1 cellular context compared by ENCODE assay signal in the genomic region with DNA sequence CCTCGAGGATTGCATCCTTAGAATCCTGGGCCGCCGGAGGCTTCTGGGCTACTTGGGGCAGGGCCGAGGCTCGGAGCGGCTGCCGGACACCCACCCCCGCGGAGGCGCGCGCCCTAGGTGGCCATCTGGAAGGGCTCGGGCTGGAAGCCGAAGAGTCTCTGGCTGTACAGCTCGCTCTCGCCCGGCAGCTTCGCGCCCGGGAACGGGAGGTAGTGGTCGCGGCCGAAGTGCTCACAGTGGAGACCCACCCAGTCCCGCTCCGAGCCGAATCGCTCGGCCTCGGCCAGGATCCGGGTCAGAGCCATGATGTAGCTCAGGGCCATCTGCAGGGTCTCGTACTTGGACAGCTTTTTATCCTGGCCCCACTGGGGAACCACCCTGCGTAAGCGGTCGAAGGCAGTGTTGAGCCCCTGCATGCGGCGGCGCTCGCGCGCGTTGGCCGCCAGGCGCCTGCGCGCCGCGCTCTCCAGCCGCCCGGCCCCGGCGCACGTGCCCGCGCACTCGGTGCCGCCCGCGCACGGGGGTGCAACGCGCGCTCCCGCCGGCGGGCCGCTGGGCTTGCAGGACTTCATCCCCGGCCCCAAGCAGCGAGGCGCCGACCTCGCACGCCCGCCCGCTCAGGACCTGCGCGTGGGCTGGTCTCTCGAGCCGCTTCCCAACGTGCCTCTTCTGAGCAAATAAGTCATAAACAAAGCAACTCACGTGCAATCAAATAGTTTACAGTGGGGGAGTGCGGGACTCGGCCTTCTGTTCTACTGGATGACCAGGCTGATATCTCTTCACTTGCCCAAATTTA.
A peak's percentile ranks its signal among the peaks of the same experiment; 100 is the strongest.
TF ChIP-seq lines count a peak whose summit lies in the region.

No MANE protein-coding gene starts in this region.

TF ChIP-seq in K562, 482 proteins besides CTCF, POLR2A, EP300 and RAD21 (continued from another document and continues in another):
- TF ChIP-seq, protein P1, sequence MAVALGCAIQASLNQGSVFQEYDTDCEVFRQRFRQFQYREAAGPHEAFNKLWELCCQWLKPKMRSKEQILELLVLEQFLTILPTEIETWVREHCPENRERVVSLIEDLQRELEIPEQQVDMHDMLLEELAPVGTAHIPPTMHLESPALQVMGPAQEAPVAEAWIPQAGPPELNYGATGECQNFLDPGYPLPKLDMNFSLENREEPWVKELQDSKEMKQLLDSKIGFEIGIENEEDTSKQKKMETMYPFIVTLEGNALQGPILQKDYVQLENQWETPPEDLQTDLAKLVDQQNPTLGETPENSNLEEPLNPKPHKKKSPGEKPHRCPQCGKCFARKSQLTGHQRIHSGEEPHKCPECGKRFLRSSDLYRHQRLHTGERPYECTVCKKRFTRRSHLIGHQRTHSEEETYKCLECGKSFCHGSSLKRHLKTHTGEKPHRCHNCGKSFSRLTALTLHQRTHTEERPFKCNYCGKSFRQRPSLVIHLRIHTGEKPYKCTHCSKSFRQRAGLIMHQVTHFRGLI (CRISPR knock-in tag; IDR thresholded peaks at IDR 0.05), result no peak
- TF ChIP-seq SIN3B (IDR thresholded peaks at IDR 0.05; ENCODE audit: low read depth) (no peak), RBFOX2 (IDR thresholded peaks at IDR 0.05; ENCODE audit: low read depth, low read length) (peak; percentile 54), ZNF445 (CRISPR knock-in tag; IDR thresholded peaks at IDR 0.05; ENCODE audit: low read depth) (no peak), SOX6 (IDR thresholded peaks at IDR 0.05) (peak; percentile 31; the same call in 1 of the 2 replicates), NONO (IDR thresholded peaks at IDR 0.05; ENCODE audit: low read depth in 2 of 2, low read length in 1 of 2) (peak in 1 of 2 experiments; percentile 13; a peak in 1 of 4 replicates), TGIF2 (CRISPR knock-in tag; IDR thresholded peaks at IDR 0.05) (no peak), ETV6 (IDR thresholded peaks at IDR 0.05; ENCODE audit: borderline replicate concordance in 1 of 2, low read depth in 2 of 2, low read length in 1 of 2) (no peak), ETV6 (CRISPR knock-in tag; IDR thresholded peaks at IDR 0.05; ENCODE audit: borderline replicate concordance) (peak; percentile 21; the same call in 1 of the 2 replicates), ZBTB7A (IDR thresholded peaks at IDR 0.05; ENCODE audit: borderline replicate concordance, control insufficient read depth, low read depth, low read length) (peak; percentile 55; the same call in 1 of the 2 replicates), ZNF274 (IDR thresholded peaks at IDR 0.05; ENCODE audit: borderline replicate concordance, low read depth, low read length) (no peak), RBM15 (IDR thresholded peaks at IDR 0.05; ENCODE audit: insufficient read depth, low read length) (no peak), ZNF23 (CRISPR knock-in tag; IDR thresholded peaks at IDR 0.05) (no peak), ZNF212 (CRISPR knock-in tag; IDR thresholded peaks at IDR 0.05) (no peak), MCM3 (IDR thresholded peaks at IDR 0.05) (no peak), SNRNP70 (optimal IDR thresholded peaks at IDR 0.05; ENCODE audit: low read depth, low read length) (no peak), ZNF668 (CRISPR knock-in tag; IDR thresholded peaks at IDR 0.05) (no peak), L3MBTL2 (IDR thresholded peaks at IDR 0.05) (peak; percentile 97), PHF20 (IDR thresholded peaks at IDR 0.05; ENCODE audit: partially characterized antibody) (no peak), SAFB2 (IDR thresholded peaks at IDR 0.05; ENCODE audit: borderline replicate concordance, low read depth, low read length, severe bottlenecking) (no peak), GTF2A2 (tag; IDR thresholded peaks at IDR 0.05) (no peak), HDGF (IDR thresholded peaks at IDR 0.05) (no peak), FIP1L1 (IDR thresholded peaks at IDR 0.05; ENCODE audit: low read depth, low read length, poor library complexity, severe bottlenecking) (no peak), TARDBP (IDR thresholded peaks at IDR 0.05) (no peak), JUNB (CRISPR knock-in tag; conservative IDR thresholded peaks at IDR 0.05) (no peak), ARID1B (IDR thresholded peaks at IDR 0.05) (no peak), BHLHE40 (IDR thresholded peaks at IDR 0.05; ENCODE audit: low read length) (peak; percentile 71), DACH1 (IDR thresholded peaks at IDR 0.05; ENCODE audit: partially characterized antibody) (no peak), NBN (IDR thresholded peaks at IDR 0.05; ENCODE audit: low read depth) (no peak), YBX1 (IDR thresholded peaks at IDR 0.05) (no peak), EZH2 (IDR thresholded peaks at IDR 0.05; ENCODE audit: borderline replicate concordance, low read depth, low read length) (no peak)
- TF ChIP-seq, protein P2, sequence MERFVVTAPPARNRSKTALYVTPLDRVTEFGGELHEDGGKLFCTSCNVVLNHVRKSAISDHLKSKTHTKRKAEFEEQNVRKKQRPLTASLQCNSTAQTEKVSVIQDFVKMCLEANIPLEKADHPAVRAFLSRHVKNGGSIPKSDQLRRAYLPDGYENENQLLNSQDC (CRISPR knock-in tag; IDR thresholded peaks at IDR 0.05), result no peak
- TF ChIP-seq, protein P3, sequence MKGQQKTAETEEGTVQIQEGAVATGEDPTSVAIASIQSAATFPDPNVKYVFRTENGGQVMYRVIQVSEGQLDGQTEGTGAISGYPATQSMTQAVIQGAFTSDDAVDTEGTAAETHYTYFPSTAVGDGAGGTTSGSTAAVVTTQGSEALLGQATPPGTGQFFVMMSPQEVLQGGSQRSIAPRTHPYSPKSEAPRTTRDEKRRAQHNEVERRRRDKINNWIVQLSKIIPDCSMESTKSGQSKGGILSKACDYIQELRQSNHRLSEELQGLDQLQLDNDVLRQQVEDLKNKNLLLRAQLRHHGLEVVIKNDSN (CRISPR knock-in tag; IDR thresholded peaks at IDR 0.05), result no peak
- TF ChIP-seq, protein P4, sequence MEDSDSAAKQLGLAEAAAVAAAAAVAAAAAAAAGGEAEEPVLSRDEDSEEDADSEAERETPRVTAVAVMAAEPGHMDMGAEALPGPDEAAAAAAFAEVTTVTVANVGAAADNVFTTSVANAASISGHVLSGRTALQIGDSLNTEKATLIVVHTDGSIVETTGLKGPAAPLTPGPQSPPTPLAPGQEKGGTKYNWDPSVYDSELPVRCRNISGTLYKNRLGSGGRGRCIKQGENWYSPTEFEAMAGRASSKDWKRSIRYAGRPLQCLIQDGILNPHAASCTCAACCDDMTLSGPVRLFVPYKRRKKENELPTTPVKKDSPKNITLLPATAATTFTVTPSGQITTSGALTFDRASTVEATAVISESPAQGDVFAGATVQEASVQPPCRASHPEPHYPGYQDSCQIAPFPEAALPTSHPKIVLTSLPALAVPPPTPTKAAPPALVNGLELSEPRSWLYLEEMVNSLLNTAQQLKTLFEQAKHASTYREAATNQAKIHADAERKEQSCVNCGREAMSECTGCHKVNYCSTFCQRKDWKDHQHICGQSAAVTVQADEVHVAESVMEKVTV (CRISPR knock-in tag; IDR thresholded peaks at IDR 0.05), result no peak
- TF ChIP-seq, protein P5, sequence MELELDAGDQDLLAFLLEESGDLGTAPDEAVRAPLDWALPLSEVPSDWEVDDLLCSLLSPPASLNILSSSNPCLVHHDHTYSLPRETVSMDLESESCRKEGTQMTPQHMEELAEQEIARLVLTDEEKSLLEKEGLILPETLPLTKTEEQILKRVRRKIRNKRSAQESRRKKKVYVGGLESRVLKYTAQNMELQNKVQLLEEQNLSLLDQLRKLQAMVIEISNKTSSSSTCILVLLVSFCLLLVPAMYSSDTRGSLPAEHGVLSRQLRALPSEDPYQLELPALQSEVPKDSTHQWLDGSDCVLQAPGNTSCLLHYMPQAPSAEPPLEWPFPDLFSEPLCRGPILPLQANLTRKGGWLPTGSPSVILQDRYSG (tag; conservative IDR thresholded peaks at IDR 0.05; ENCODE audit: low read depth), result no peak
- TF ChIP-seq, protein P6, sequence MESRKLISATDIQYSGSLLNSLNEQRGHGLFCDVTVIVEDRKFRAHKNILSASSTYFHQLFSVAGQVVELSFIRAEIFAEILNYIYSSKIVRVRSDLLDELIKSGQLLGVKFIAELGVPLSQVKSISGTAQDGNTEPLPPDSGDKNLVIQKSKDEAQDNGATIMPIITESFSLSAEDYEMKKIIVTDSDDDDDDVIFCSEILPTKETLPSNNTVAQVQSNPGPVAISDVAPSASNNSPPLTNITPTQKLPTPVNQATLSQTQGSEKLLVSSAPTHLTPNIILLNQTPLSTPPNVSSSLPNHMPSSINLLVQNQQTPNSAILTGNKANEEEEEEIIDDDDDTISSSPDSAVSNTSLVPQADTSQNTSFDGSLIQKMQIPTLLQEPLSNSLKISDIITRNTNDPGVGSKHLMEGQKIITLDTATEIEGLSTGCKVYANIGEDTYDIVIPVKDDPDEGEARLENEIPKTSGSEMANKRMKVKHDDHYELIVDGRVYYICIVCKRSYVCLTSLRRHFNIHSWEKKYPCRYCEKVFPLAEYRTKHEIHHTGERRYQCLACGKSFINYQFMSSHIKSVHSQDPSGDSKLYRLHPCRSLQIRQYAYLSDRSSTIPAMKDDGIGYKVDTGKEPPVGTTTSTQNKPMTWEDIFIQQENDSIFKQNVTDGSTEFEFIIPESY (CRISPR knock-in tag; IDR thresholded peaks at IDR 0.05), result no peak
- TF ChIP-seq, protein P7, sequence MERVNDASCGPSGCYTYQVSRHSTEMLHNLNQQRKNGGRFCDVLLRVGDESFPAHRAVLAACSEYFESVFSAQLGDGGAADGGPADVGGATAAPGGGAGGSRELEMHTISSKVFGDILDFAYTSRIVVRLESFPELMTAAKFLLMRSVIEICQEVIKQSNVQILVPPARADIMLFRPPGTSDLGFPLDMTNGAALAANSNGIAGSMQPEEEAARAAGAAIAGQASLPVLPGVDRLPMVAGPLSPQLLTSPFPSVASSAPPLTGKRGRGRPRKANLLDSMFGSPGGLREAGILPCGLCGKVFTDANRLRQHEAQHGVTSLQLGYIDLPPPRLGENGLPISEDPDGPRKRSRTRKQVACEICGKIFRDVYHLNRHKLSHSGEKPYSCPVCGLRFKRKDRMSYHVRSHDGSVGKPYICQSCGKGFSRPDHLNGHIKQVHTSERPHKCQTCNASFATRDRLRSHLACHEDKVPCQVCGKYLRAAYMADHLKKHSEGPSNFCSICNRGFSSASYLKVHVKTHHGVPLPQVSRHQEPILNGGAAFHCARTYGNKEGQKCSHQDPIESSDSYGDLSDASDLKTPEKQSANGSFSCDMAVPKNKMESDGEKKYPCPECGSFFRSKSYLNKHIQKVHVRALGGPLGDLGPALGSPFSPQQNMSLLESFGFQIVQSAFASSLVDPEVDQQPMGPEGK (CRISPR knock-in tag; IDR thresholded peaks at IDR 0.05; ENCODE audit: borderline replicate concordance), result no peak
- TF ChIP-seq, protein P8, sequence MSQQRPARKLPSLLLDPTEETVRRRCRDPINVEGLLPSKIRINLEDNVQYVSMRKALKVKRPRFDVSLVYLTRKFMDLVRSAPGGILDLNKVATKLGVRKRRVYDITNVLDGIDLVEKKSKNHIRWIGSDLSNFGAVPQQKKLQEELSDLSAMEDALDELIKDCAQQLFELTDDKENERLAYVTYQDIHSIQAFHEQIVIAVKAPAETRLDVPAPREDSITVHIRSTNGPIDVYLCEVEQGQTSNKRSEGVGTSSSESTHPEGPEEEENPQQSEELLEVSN (IDR thresholded peaks at IDR 0.05; ENCODE audit: borderline replicate concordance in 1 of 2, extremely low read depth in 1 of 2, insufficient read depth in 1 of 2, insufficient read length in 1 of 2, low read depth in 1 of 2, low read length in 1 of 2, poor library complexity in 1 of 2, severe bottlenecking in 1 of 2), result peak; percentile 96 to 98
- TF ChIP-seq, protein P9, sequence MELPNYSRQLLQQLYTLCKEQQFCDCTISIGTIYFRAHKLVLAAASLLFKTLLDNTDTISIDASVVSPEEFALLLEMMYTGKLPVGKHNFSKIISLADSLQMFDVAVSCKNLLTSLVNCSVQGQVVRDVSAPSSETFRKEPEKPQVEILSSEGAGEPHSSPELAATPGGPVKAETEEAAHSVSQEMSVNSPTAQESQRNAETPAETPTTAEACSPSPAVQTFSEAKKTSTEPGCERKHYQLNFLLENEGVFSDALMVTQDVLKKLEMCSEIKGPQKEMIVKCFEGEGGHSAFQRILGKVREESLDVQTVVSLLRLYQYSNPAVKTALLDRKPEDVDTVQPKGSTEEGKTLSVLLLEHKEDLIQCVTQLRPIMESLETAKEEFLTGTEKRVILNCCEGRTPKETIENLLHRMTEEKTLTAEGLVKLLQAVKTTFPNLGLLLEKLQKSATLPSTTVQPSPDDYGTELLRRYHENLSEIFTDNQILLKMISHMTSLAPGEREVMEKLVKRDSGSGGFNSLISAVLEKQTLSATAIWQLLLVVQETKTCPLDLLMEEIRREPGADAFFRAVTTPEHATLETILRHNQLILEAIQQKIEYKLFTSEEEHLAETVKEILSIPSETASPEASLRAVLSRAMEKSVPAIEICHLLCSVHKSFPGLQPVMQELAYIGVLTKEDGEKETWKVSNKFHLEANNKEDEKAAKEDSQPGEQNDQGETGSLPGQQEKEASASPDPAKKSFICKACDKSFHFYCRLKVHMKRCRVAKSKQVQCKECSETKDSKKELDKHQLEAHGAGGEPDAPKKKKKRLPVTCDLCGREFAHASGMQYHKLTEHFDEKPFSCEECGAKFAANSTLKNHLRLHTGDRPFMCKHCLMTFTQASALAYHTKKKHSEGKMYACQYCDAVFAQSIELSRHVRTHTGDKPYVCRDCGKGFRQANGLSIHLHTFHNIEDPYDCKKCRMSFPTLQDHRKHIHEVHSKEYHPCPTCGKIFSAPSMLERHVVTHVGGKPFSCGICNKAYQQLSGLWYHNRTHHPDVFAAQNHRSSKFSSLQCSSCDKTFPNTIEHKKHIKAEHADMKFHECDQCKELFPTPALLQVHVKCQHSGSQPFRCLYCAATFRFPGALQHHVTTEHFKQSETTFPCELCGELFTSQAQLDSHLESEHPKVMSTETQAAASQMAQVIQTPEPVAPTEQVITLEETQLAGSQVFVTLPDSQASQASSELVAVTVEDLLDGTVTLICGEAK (IDR thresholded peaks at IDR 0.05), result no peak
- TF ChIP-seq, protein P9 (CRISPR knock-in tag; IDR thresholded peaks at IDR 0.05), result no peak
